16 cellular contexts compared by ENCODE assay signal in genomic region chr17:77535892-77536291, GRCh38.
"Had no signal": no experiment of that assay in that cellular context is flagged by ENCODE, and none has a peak within 500 bp of the region (broad histone marks: within the 10 kb centered on the region; RNA-seq: fewer than 3 reads in every experiment).

No MANE protein-coding gene starts in this region.

- DNase-seq: activated B cell treated with CpG ODN at 0.5 μM for 24 hours; activated CD4-positive, alpha-beta T cell treated with anti-CD3 and anti-CD28 coated beads, Interleukin-2, amount 50 U/mL, for 1 hour; activated gamma-delta T cell treated with Interleukin-2 at 50 U/mL for 16 hours; activated T-cell treated with anti-CD3 and anti-CD28 coated beads, Interleukin-2, amount 50 U/mL, for 4 hours; adrenal gland; body of pancreas; central memory CD4-positive, alpha-beta T cell; cortex of kidney; effector memory CD4-positive, alpha-beta T cell; hippocampal formation; nephron progenitor cell; stimulated activated CD4-positive, alpha-beta T cell treated with anti-CD3 and anti-CD28 coated beads, Interleukin-12 subunit alpha, Interleukin-12 subunit beta, amount 100 ng/mL, for 4 hours; stimulated activated naive CD4-positive, alpha-beta T cell; upper lobe of left lung had no signal

- H3K9me3 ChIP-seq: adrenal gland, body of pancreas, psoas muscle, sigmoid colon, upper lobe of left lung had no signal

- H3K4me1 ChIP-seq: adrenal gland, body of pancreas, psoas muscle, sigmoid colon, upper lobe of left lung had no signal

- ATAC-seq: psoas muscle had no signal

- H3K27ac ChIP-seq: adrenal gland, body of pancreas, psoas muscle, sigmoid colon, upper lobe of left lung had no signal

- H3K4me3 ChIP-seq: adrenal gland, body of pancreas, psoas muscle, sigmoid colon, upper lobe of left lung had no signal

- H3K36me3 ChIP-seq: adrenal gland, sigmoid colon, upper lobe of left lung had no signal

- H3K27me3 ChIP-seq: adrenal gland, body of pancreas, sigmoid colon, upper lobe of left lung had no signal
